ENCODE assay signal across 7 cellular contexts in the genomic region with DNA sequence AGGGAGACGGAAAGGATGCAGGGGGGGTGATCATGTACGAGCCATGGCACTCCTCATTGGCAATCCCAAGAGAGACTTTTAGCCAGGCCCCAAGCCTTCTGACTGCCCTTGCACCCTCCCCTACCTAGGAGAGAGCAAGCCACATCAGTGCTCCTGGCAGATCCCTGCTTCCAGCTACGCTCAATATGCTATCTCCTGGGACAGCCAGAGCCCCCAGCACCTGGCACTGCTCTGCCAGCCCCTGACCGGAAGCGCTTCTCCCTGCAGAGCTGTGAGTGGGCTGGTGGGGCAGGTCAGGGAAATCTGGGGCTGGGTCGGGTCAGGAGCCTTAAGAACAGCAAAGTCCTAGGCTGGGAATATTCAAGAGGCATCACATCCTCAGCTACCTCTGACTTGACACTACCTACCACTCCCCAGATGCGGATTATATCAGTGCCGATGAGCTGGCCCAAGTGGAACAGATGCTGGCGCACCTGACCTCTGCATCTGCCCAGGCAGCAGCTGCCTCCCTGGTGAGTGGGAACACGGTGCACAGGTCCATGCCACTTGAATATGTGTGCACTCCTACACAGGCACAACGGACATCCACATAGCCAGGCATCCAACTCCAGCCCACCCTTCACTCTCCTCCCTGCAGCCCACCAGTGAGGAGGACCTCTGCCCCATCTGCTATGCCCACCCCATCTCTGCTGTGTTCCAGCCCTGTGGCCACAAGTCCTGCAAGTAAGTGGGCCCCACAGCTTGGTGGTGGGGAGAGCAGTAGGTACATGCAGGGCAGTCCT. TPM values are rescaled to one million over a fixed set of nuclear protein-coding genes. Genes with fewer than 3 reads are reported as not detected.
DNase-seq lines count a peak whose midpoint lies in the region; ATAC-seq and TF ChIP-seq lines count a peak whose summit lies in the region.

No MANE protein-coding gene starts in this region.

- TF ChIP-seq CTCF in GM23338 (conservative IDR thresholded peaks at IDR 0.05; ENCODE audit: low read depth in 2 of 2) (no peak), progenitor cell of endocrine pancreas (IDR thresholded peaks at IDR 0.05; ENCODE audit: unreplicated experiment) (no peak)

- no peak for DNase-seq in CD8-positive, alpha-beta memory T cell
- DNase-seq in GM23338 (ENCODE audit: low spot score) (no peak), progenitor cell of endocrine pancreas (ENCODE audit: low spot score, unreplicated experiment) (no peak), superior temporal gyrus (ENCODE audit: extremely low spot score) (no peak), NOMO-1 (lab: John Stamatoyannopoulos, UW; ENCODE audit: unreplicated experiment in 2 of 2) (no peak)
- DNase-seq in activated CD8-positive, alpha-beta memory T cell treated with anti-CD3 and anti-CD28 coated beads, Interleukin-2, amount 50 U/mL, for 48 hours, result no peak

- no peaks in the 10 kb centered on the region for H3K9me3 Mint-ChIP-seq in CD8-positive, alpha-beta memory T cell
- H3K9me3 Mint-ChIP-seq in GM23338 (peaks cover 6% of the 10 kb centered on the region; the same call in 1 of the 3 replicates), progenitor cell of endocrine pancreas (ENCODE audit: low read depth) (no peaks in the 10 kb centered on the region)
- H3K9me3 Mint-ChIP-seq in dendritic cell treated with granulocyte-macrophage colony-stimulating factor and Interleukin-4, amounts not matched to agents 40 ng/mL and 50 ng/mL, for 4 days, result no peaks in the 10 kb centered on the region

- H3K9me2 ChIP-seq in GM23338 (ENCODE audit: insufficient read depth), result no peaks in the 10 kb centered on the region

- H3K27me3 ChIP-seq in CD8-positive, alpha-beta memory T cell (ENCODE audit: insufficient read depth, low read length, poor library complexity, severe bottlenecking), result no peaks in the 10 kb centered on the region
- no peaks in the 10 kb centered on the region for H3K27me3 ChIP-seq in GM23338 (ENCODE audit: insufficient read depth)

- H3K79me2 ChIP-seq in GM23338 (replicated peaks; ENCODE audit: insufficient read depth), result no peaks in the 10 kb centered on the region; the same call in 1 of the 2 replicates

- POLR2A ChIA-PET in CD8-positive, alpha-beta memory T cell (lab: Charles Lee), result interaction anchor here (1.1 kb wide), 1 partner anchor 83 kb away, joined by 4 read pairs; a partner anchor contains a TSS

- peaks cover 21% of the 10 kb centered on the region for H3K4me1 ChIP-seq in CD8-positive, alpha-beta memory T cell (ENCODE audit: insufficient read depth, low read length)
- no peaks in the 10 kb centered on the region; the same call in 1 of the 2 replicates for H3K4me1 ChIP-seq in GM23338 (ENCODE audit: insufficient read depth)

- no peak overlapping the region for H3K4me2 ChIP-seq in GM23338

- no peaks in the 10 kb centered on the region for H3K36me3 ChIP-seq in CD8-positive, alpha-beta memory T cell (ENCODE audit: insufficient read depth, low read length)
- H3K36me3 ChIP-seq in GM23338 (ENCODE audit: insufficient read depth), result peaks cover 5% of the 10 kb centered on the region; the same call in 1 of the 2 replicates

- H3K36me3 Mint-ChIP-seq in CD8-positive, alpha-beta memory T cell, result peaks cover 0 to 39% (median 0%) of the 10 kb centered on the region in 3 donors
- H3K36me3 Mint-ChIP-seq in GM23338 (ENCODE audit: low read depth) (peaks cover 25% of the 10 kb centered on the region), progenitor cell of endocrine pancreas (ENCODE audit: insufficient read depth) (no peaks in the 10 kb centered on the region)
- H3K36me3 Mint-ChIP-seq in dendritic cell treated with granulocyte-macrophage colony-stimulating factor and Interleukin-4, amounts not matched to agents 40 ng/mL and 50 ng/mL, for 4 days (ENCODE audit: low read depth), result peaks cover 73% of the 10 kb centered on the region

- no peak overlapping the region for H3K27ac ChIP-seq in CD8-positive, alpha-beta memory T cell (ENCODE audit: low read depth, low read length)
- H3K27ac ChIP-seq in GM23338 (ENCODE audit: low read depth), result no peak overlapping the region

- H2AFZ ChIP-seq in GM23338, result no peak overlapping the region

- H4K20me1 ChIP-seq in GM23338 (replicated peaks; ENCODE audit: insufficient read depth), result peaks cover 7% of the 10 kb centered on the region; the same call in 1 of the 2 replicates

- H3K9me3 ChIP-seq in CD8-positive, alpha-beta memory T cell (ENCODE audit: low read length), result no peaks in the 10 kb centered on the region

- H3K27me3 Mint-ChIP-seq in CD8-positive, alpha-beta memory T cell, result peaks cover 0 to 2% of the 10 kb centered on the region in 2 donors
- H3K27me3 Mint-ChIP-seq in GM23338 (ENCODE audit: insufficient read depth, low read depth, poor library complexity) (peaks cover 42% of the 10 kb centered on the region), progenitor cell of endocrine pancreas (no peaks in the 10 kb centered on the region)
- peaks cover 12% of the 10 kb centered on the region for H3K27me3 Mint-ChIP-seq in dendritic cell treated with granulocyte-macrophage colony-stimulating factor and Interleukin-4, amounts not matched to agents 40 ng/mL and 50 ng/mL, for 4 days

- H3K27ac Mint-ChIP-seq in CD8-positive, alpha-beta memory T cell, result peak overlapping the region in 7 of 8 donors; percentile 60 to 96 (median 86)
- no peak overlapping the region for H3K27ac Mint-ChIP-seq in GM23338
- peak overlapping the region; percentile 80 for H3K27ac Mint-ChIP-seq in dendritic cell treated with granulocyte-macrophage colony-stimulating factor and Interleukin-4, amounts not matched to agents 40 ng/mL and 50 ng/mL, for 4 days
- peak overlapping the region; percentile 56 for H3K27ac Mint-ChIP-seq in progenitor cell of endocrine pancreas

- CTCF ChIA-PET in CD8-positive, alpha-beta memory T cell (lab: Charles Lee), result interaction anchor here (0.6 to 2.7 kb wide), 4 partner anchors 82 to 222 kb away, joined by 3 to 14 read pairs (median 6); no protein-coding TSS in a partner anchor

- peaks cover 30 to 52% (median 41%) of the 10 kb centered on the region in 3 donors for H3K4me1 Mint-ChIP-seq in CD8-positive, alpha-beta memory T cell
- H3K4me1 Mint-ChIP-seq in GM23338 (peaks cover 21% of the 10 kb centered on the region), progenitor cell of endocrine pancreas (ENCODE audit: low read depth) (peaks cover 22% of the 10 kb centered on the region)
- peaks cover 75% of the 10 kb centered on the region for H3K4me1 Mint-ChIP-seq in dendritic cell treated with granulocyte-macrophage colony-stimulating factor and Interleukin-4, amounts not matched to agents 40 ng/mL and 50 ng/mL, for 4 days (ENCODE audit: low read depth)

- ATAC-seq in GM23338, result no peak

- no peak overlapping the region for H3K4me3 ChIP-seq in CD8-positive, alpha-beta memory T cell (ENCODE audit: low read length)
- no peak overlapping the region for H3K4me3 ChIP-seq in GM23338

- intact Hi-C loops in dendritic cell treated with granulocyte-macrophage colony-stimulating factor and Interleukin-4, amounts not matched to agents 40 ng/mL and 50 ng/mL, for 4 days (cut with micrococcal nuclease), result loop anchor here (5.0 to 10.0 kb wide), 2 partner anchors 64 to 698 kb away; a partner anchor contains a TSS

- peak overlapping the region in 6 of 7 donors; percentile 19 to 96 (median 72) for H3K4me3 Mint-ChIP-seq in CD8-positive, alpha-beta memory T cell
- H3K4me3 Mint-ChIP-seq in GM23338, result no peak overlapping the region
- no peak overlapping the region for H3K4me3 Mint-ChIP-seq in dendritic cell treated with granulocyte-macrophage colony-stimulating factor and Interleukin-4, amounts not matched to agents 40 ng/mL and 50 ng/mL, for 4 days
- H3K4me3 Mint-ChIP-seq in progenitor cell of endocrine pancreas (ENCODE audit: low read depth), result no peak overlapping the region

- H3F3A ChIP-seq in GM23338 (replicated peaks; ENCODE audit: low read depth), result peaks cover 18% of the 10 kb centered on the region

TF ChIP-seq in GM23338, 12 proteins besides CTCF, POLR2A, EP300 and RAD21:
- TF ChIP-seq POLR2AphosphoS5 (IDR thresholded peaks at IDR 0.05; ENCODE audit: low read depth) (0 out of 2 replicates have a peak, but pooled peaks have one; percentile 14), EZH2 (IDR thresholded peaks at IDR 0.05; ENCODE audit: low read depth, unreplicated experiment) (no peak)

RNA-seq across cellular contexts. Expression of a gene that starts 1.1 kb away (rescaled TPM):
- total RNA-seq in CD8-positive, alpha-beta memory T cell, result under 1 TPM; 0.15 to 0.31 TPM
- 1.5 TPM for polyA plus RNA-seq in CD8-positive, alpha-beta memory T cell
- 8.2 and 10.4 TPM in 2 replicates for total RNA-seq in GM23338 (2014; rRNA removed; shearing (Covaris generic))
- polyA plus RNA-seq in GM23338 (2016; fragmentation: Nextera tagmentation; extraction: Ambion mirVana), result 2.9 and 3.5 TPM in 2 replicates
- total RNA-seq in progenitor cell of endocrine pancreas, result 0.86 TPM in 1 of 2 replicates, not detected in the other

RNA-seq across cellular contexts. Expression of a gene that starts 3.2 kb away (rescaled TPM):
- total RNA-seq in CD8-positive, alpha-beta memory T cell, result 10 to 100 TPM; 52.6 to 53.8 TPM
- 24.6 TPM for polyA plus RNA-seq in CD8-positive, alpha-beta memory T cell
- total RNA-seq in GM23338 (2014; rRNA removed; shearing (Covaris generic)), result 29.4 and 36.1 TPM in 2 replicates
- polyA plus RNA-seq in GM23338 (2016; fragmentation: Nextera tagmentation; extraction: Ambion mirVana), result 7.8 and 10.2 TPM in 2 replicates
- 31.2 and 34.3 TPM in 2 replicates for total RNA-seq in progenitor cell of endocrine pancreas

RNA-seq across cellular contexts. Expression of a gene that starts 31.2 kb away (rescaled TPM):
- total RNA-seq in CD8-positive, alpha-beta memory T cell, result 10 to 100 TPM; 38.8 to 43.7 TPM
- polyA plus RNA-seq in CD8-positive, alpha-beta memory T cell, result 20.7 TPM
- 24.4 and 32.5 TPM in 2 replicates for total RNA-seq in GM23338 (2014; rRNA removed; shearing (Covaris generic))
- 13.2 and 14.6 TPM in 2 replicates for polyA plus RNA-seq in GM23338 (2016; fragmentation: Nextera tagmentation; extraction: Ambion mirVana)
- 52.2 and 54.4 TPM in 2 replicates for total RNA-seq in progenitor cell of endocrine pancreas

RNA-seq across cellular contexts. Expression of a gene that starts 31.3 kb away (rescaled TPM):
- total RNA-seq in CD8-positive, alpha-beta memory T cell, result 1 to 10 TPM; 6.0 to 8.5 TPM
- 0.31 TPM for polyA plus RNA-seq in CD8-positive, alpha-beta memory T cell
- total RNA-seq in GM23338 (2014; rRNA removed; shearing (Covaris generic)), result 8.7 and 11.1 TPM in 2 replicates
- 5.0 and 5.9 TPM in 2 replicates for polyA plus RNA-seq in GM23338 (2016; fragmentation: Nextera tagmentation; extraction: Ambion mirVana)
- total RNA-seq in progenitor cell of endocrine pancreas, result 45.2 and 47.5 TPM in 2 replicates

RNA-seq across cellular contexts. Expression of a gene that starts 46.4 kb away (rescaled TPM):
- 100 to 1,000 TPM; 190 to 194 TPM for total RNA-seq in CD8-positive, alpha-beta memory T cell
- polyA plus RNA-seq in CD8-positive, alpha-beta memory T cell, result 119 TPM
- total RNA-seq in GM23338 (2014; rRNA removed; shearing (Covaris generic)), result 202 and 264 TPM in 2 replicates
- 170 and 178 TPM in 2 replicates for polyA plus RNA-seq in GM23338 (2016; fragmentation: Nextera tagmentation; extraction: Ambion mirVana)
- total RNA-seq in progenitor cell of endocrine pancreas, result 160 and 178 TPM in 2 replicates

Comparison
In these comparisons a context has a peak if more than half of its experiments do, and no peak if none do; other contexts are left out.
1. H3K4me3 Mint-ChIP-seq: peak in CD8-positive, alpha-beta memory T cell (6 of 7); none in GM23338 (single experiment), dendritic cell treated with granulocyte-macrophage colony-stimulating factor and Interleukin-4, amounts not matched to agents 40 ng/mL and 50 ng/mL, for 4 days (single experiment) and progenitor cell of endocrine pancreas (single experiment).